Comparison of ENCODE assay signal across 20 cellular contexts in genomic region chr5:58786904-58787303, GRCh38.
DNase-seq lines count a peak whose midpoint lies in the region; ATAC-seq lines count a peak whose summit lies in the region.
"Had no signal": no experiment of that assay in that cellular context is flagged by ENCODE, and none has a peak within 500 bp of the region (broad histone marks: within the 10 kb centered on the region; RNA-seq: fewer than 3 reads in every experiment).

No MANE protein-coding gene starts in this region.

- peak; percentile 12 for DNase-seq in stimulated activated CD4-positive, alpha-beta T cell treated with anti-CD3 and anti-CD28 coated beads, Interleukin-1b, Interleukin-23, amount 100 ng/mL, for 48 hours
- DNase-seq in stimulated activated CD4-positive, alpha-beta T cell treated with anti-CD3 and anti-CD28 coated beads, Interleukin-4, amount 100 ng/mL, for 4 hours: no peak
- no peak for DNase-seq in epidermal melanocyte (ENCODE audit: insufficient read length, low spot score)
- no peak for DNase-seq in HAP-1 (ENCODE audit: low spot score in 2 of 2)
- no peak for DNase-seq in GF-D8 (lab: John Stamatoyannopoulos, UW)
- DNase-seq in effector memory CD8-positive, alpha-beta T cell: no peak
- DNase-seq: activated CD8-positive, alpha-beta T cell treated with anti-CD3 and anti-CD28 coated beads for 36 hours; amygdala; COR-L47; NCI-H187; NCI-H510A treated with DMSO at 0.1 percent for 48 hours; OCI-M1; small intestine; T1000 had no signal

- H3K27ac Mint-ChIP-seq in effector memory CD8-positive, alpha-beta T cell: no peak overlapping the region
- H3K27ac Mint-ChIP-seq: activated CD8-positive, alpha-beta T cell treated with anti-CD3 and anti-CD28 coated beads for 36 hours; activated T-helper 1 cell treated with anti-CD3 and anti-CD28 coated beads, Interleukin-12 subunit alpha, Interleukin-12 subunit beta, Interleukin-2, Interleukin-4 antibody, amounts not matched to agents 30 ng/mL and 10 ng/mL and 1 ng/mL, durations not matched to agents 14 hours and 24 hours and 36 hours; stimulated activated naive CD8-positive, alpha-beta T cell treated with anti-CD3 and anti-CD28 coated beads, Interleukin-15, Interleukin-2, amounts not matched to agents 100 ng/mL and 50 ng/mL, for 24 hours had no signal

- H3K4me3 Mint-ChIP-seq in effector memory CD8-positive, alpha-beta T cell: no peak overlapping the region
- H3K4me3 Mint-ChIP-seq: activated CD8-positive, alpha-beta T cell treated with anti-CD3 and anti-CD28 coated beads for 36 hours; activated T-helper 1 cell treated with anti-CD3 and anti-CD28 coated beads, Interleukin-12 subunit alpha, Interleukin-12 subunit beta, Interleukin-2, Interleukin-4 antibody, amounts not matched to agents 30 ng/mL and 10 ng/mL and 1 ng/mL, durations not matched to agents 14 hours and 24 hours and 36 hours; stimulated activated naive CD8-positive, alpha-beta T cell treated with anti-CD3 and anti-CD28 coated beads, Interleukin-15, Interleukin-2, amounts not matched to agents 100 ng/mL and 50 ng/mL, for 24 hours had no signal

- no peaks in the 10 kb centered on the region for H3K36me3 Mint-ChIP-seq in effector memory CD8-positive, alpha-beta T cell (ENCODE audit: insufficient read depth)

- ATAC-seq in HG02623 (IDR thresholded peaks at IDR 0.05; ENCODE audit: unreplicated experiment) (peak; percentile 75), HG03457 (IDR thresholded peaks at IDR 0.05; ENCODE audit: unreplicated experiment) (peak; percentile 50)
- ATAC-seq in effector memory CD8-positive, alpha-beta T cell (replicated peaks): no peak
- ATAC-seq: activated CD8-positive, alpha-beta T cell treated with anti-CD3 and anti-CD28 coated beads for 36 hours; gastroesophageal sphincter had no signal

- no peaks in the 10 kb centered on the region for H3K9me3 ChIP-seq in HAP-1
- H3K9me3 ChIP-seq: SJSA1 had no signal

- H3K4me3 ChIP-seq in HAP-1: no peak overlapping the region
- H3K4me3 ChIP-seq: gastroesophageal sphincter, SJSA1 had no signal

- no peaks in the 10 kb centered on the region for H3K4me1 ChIP-seq in HAP-1
- H3K4me1 ChIP-seq: gastroesophageal sphincter, SJSA1 had no signal

- H3K27me3 ChIP-seq in HAP-1 (ENCODE audit: low read depth): peaks cover 10% of the 10 kb centered on the region; the same call in 1 of the 2 replicates
- H3K27me3 ChIP-seq: gastroesophageal sphincter had no signal

- in situ Hi-C loops in HAP-1 (cut with MboI; ENCODE audit: low sequenced_read_pairs): no loop called here

- no peaks in the 10 kb centered on the region for H3K4me1 Mint-ChIP-seq in effector memory CD8-positive, alpha-beta T cell (ENCODE audit: low read depth in 2 of 2)

- no peaks in the 10 kb centered on the region for H3K36me3 ChIP-seq in HAP-1 (replicated peaks)
- H3K36me3 ChIP-seq: gastroesophageal sphincter, SJSA1 had no signal

- H3K9me3 Mint-ChIP-seq in effector memory CD8-positive, alpha-beta T cell: no peaks in the 10 kb centered on the region
- H3K9me3 Mint-ChIP-seq: activated CD8-positive, alpha-beta T cell treated with anti-CD3 and anti-CD28 coated beads for 36 hours; activated T-helper 1 cell treated with anti-CD3 and anti-CD28 coated beads, Interleukin-12 subunit alpha, Interleukin-12 subunit beta, Interleukin-2, Interleukin-4 antibody, amounts not matched to agents 30 ng/mL and 10 ng/mL and 1 ng/mL, durations not matched to agents 14 hours and 24 hours and 36 hours; stimulated activated naive CD8-positive, alpha-beta T cell treated with anti-CD3 and anti-CD28 coated beads, Interleukin-15, Interleukin-2, amounts not matched to agents 100 ng/mL and 50 ng/mL, for 24 hours had no signal

- H3K27me3 Mint-ChIP-seq in effector memory CD8-positive, alpha-beta T cell: peaks cover 19 to 50% of the 10 kb centered on the region in 2 donors
